In genomic region chr4:36053931-36054330, GRCh38 we compare ENCODE assay signal across 17 cellular contexts.
"Had no signal": no experiment of that assay in that cellular context is flagged by ENCODE, and none has a peak within 500 bp of the region (broad histone marks: within the 10 kb centered on the region; RNA-seq: fewer than 3 reads in every experiment).

No MANE protein-coding gene starts in this region.

- H3K27ac ChIP-seq: ascending aorta, coronary artery, prostate gland had no signal

- DNase-seq: activated B cell treated with CpG ODN at 0.5 μM for 24 hours; activated CD4-positive, alpha-beta T cell treated with anti-CD3 and anti-CD28 coated beads for 48 hours; activated CD8-positive, alpha-beta memory T cell treated with anti-CD3 and anti-CD28 coated beads for 24 hours; activated naive CD4-positive, alpha-beta T cell; activated naive CD8-positive, alpha-beta T cell treated with anti-CD3 and anti-CD28 coated beads, Interleukin-2, amount 50 U/mL, for 24 hours; central memory CD4-positive, alpha-beta T cell; nucleus accumbens; stimulated activated naive CD8-positive, alpha-beta T cell treated with anti-CD3 and anti-CD28 coated beads, Interleukin-15, Interleukin-2, amounts not matched to agents 100 U/mL and 50 U/mL, for 24 hours; T-helper 2 cell; transverse colon had no signal

- H3K27me3 Mint-ChIP-seq: activated B cell treated with CpG ODN at 0.5 μM for 24 hours; activated naive CD8-positive, alpha-beta T cell treated with anti-CD3 and anti-CD28 coated beads, Interleukin-2, amount 50 U/mL, for 24 hours had no signal

- H3K9me3 ChIP-seq: ascending aorta, prostate gland, transverse colon had no signal

- H3K4me3 ChIP-seq: ascending aorta, coronary artery, prostate gland, transverse colon had no signal

- H3K27ac Mint-ChIP-seq: activated B cell treated with CpG ODN at 0.5 μM for 24 hours; activated naive CD8-positive, alpha-beta T cell treated with anti-CD3 and anti-CD28 coated beads, Interleukin-2, amount 50 U/mL, for 24 hours; activated T-helper 1 cell treated with anti-CD3 and anti-CD28 coated beads, Interleukin-12 subunit alpha, Interleukin-12 subunit beta, Interleukin-2, Interleukin-4 antibody, amounts not matched to agents 30 ng/mL and 10 ng/mL and 1 ng/mL, durations not matched to agents 14 hours and 24 hours and 36 hours had no signal

- ATAC-seq: activated naive CD8-positive, alpha-beta T cell treated with anti-CD3 and anti-CD28 coated beads, Interleukin-2, amount 50 U/mL, for 24 hours; esophagus mucosa; sciatic nerve; stimulated activated naive CD8-positive, alpha-beta T cell treated with anti-CD3 and anti-CD28 coated beads, Interleukin-15, Interleukin-2, amounts not matched to agents 100 U/mL and 50 U/mL, for 24 hours had no signal

- H3K27me3 ChIP-seq: ascending aorta, transverse colon had no signal

- H3K36me3 ChIP-seq: ascending aorta, prostate gland, transverse colon had no signal

- H3K4me1 Mint-ChIP-seq: activated B cell treated with CpG ODN at 0.5 μM for 24 hours; activated naive CD8-positive, alpha-beta T cell treated with anti-CD3 and anti-CD28 coated beads, Interleukin-2, amount 50 U/mL, for 24 hours; nephron had no signal

- H3K9me3 Mint-ChIP-seq: activated B cell treated with CpG ODN at 0.5 μM for 24 hours; activated naive CD8-positive, alpha-beta T cell treated with anti-CD3 and anti-CD28 coated beads, Interleukin-2, amount 50 U/mL, for 24 hours; activated T-helper 1 cell treated with anti-CD3 and anti-CD28 coated beads, Interleukin-12 subunit alpha, Interleukin-12 subunit beta, Interleukin-2, Interleukin-4 antibody, amounts not matched to agents 30 ng/mL and 10 ng/mL and 1 ng/mL, durations not matched to agents 14 hours and 24 hours and 36 hours; nephron had no signal

- H3K4me1 ChIP-seq: ascending aorta, prostate gland had no signal

- H3K4me3 Mint-ChIP-seq: activated B cell treated with CpG ODN at 0.5 μM for 24 hours; activated naive CD8-positive, alpha-beta T cell treated with anti-CD3 and anti-CD28 coated beads, Interleukin-2, amount 50 U/mL, for 24 hours; activated T-helper 1 cell treated with anti-CD3 and anti-CD28 coated beads, Interleukin-12 subunit alpha, Interleukin-12 subunit beta, Interleukin-2, Interleukin-4 antibody, amounts not matched to agents 30 ng/mL and 10 ng/mL and 1 ng/mL, durations not matched to agents 14 hours and 24 hours and 36 hours; nephron had no signal
